1 cellular context compared by ENCODE assay signal in genomic region chr3:161220850-161221753, GRCh38.
TF ChIP-seq lines count a peak whose summit lies in the region.

Gene NMD3, plus strand, starts transcription at chr3:161221311. Its CDS starts 703 bp downstream, at chr3:161222014.

TF ChIP-seq in HepG2, 621 proteins besides CTCF, POLR2A, EP300 and RAD21 (continued from another document and continues in another):
- TF ChIP-seq, protein P1, sequence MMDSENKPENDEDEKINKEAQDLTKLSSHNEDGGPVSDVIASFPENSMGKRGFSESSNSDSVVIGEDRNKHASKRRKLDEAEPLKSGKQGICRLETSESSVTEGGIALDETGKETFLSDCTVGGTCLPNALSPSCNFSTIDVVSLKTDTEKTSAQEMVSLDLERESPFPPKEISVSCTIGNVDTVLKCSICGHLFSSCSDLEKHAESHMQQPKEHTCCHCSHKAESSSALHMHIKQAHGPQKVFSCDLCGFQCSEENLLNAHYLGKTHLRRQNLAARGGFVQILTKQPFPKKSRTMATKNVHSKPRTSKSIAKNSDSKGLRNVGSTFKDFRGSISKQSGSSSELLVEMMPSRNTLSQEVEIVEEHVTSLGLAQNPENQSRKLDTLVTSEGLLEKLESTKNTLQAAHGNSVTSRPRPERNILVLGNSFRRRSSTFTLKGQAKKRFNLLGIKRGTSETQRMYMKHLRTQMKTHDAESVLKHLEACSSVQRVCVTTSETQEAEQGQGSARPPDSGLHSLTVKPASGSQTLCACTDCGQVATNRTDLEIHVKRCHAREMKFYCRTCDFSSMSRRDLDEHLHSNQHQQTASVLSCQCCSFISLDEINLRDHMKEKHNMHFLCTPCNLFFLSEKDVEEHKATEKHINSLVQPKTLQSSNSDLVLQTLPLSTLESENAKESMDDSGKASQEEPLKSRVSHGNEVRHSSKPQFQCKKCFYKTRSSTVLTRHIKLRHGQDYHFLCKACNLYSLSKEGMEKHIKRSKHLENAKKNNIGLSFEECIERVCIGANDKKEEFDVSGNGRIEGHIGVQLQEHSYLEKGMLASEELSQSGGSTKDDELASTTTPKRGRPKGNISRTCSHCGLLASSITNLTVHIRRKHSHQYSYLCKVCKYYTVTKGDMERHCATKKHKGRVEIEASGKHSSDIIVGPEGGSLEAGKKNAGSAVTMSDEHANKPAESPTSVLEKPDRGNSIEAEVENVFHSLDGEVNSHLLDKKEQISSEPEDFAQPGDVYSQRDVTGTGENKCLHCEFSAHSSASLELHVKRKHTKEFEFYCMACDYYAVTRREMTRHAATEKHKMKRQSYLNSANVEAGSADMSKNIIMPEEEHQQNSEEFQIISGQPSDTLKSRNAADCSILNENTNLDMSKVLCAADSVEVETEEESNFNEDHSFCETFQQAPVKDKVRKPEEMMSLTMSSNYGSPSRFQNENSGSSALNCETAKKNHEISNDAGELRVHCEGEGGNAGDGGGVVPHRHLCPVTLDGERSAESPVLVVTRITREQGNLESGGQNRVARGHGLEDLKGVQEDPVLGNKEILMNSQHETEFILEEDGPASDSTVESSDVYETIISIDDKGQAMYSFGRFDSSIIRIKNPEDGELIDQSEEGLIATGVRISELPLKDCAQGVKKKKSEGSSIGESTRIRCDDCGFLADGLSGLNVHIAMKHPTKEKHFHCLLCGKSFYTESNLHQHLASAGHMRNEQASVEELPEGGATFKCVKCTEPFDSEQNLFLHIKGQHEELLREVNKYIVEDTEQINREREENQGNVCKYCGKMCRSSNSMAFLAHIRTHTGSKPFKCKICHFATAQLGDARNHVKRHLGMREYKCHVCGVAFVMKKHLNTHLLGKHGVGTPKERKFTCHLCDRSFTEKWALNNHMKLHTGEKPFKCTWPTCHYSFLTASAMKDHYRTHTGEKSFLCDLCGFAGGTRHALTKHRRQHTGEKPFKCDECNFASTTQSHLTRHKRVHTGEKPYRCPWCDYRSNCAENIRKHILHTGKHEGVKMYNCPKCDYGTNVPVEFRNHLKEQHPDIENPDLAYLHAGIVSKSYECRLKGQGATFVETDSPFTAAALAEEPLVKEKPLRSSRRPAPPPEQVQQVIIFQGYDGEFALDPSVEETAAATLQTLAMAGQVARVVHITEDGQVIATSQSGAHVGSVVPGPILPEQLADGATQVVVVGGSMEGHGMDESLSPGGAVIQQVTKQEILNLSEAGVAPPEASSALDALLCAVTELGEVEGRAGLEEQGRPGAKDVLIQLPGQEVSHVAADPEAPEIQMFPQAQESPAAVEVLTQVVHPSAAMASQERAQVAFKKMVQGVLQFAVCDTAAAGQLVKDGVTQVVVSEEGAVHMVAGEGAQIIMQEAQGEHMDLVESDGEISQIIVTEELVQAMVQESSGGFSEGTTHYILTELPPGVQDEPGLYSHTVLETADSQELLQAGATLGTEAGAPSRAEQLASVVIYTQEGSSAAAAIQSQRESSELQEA (CRISPR knock-in tag; IDR thresholded peaks at IDR 0.05; ENCODE audit: not compliant biosample characterization) = peak; percentile 63
- TF ChIP-seq TMF1 (CRISPR knock-in tag; IDR thresholded peaks at IDR 0.05; ENCODE audit: low read depth) = peak; percentile 51; the same call in 1 of the 2 replicates
- TF ChIP-seq SRF (IDR thresholded peaks at IDR 0.05; ENCODE audit: low read depth, low read length) = no peak
- TF ChIP-seq, protein P2, sequence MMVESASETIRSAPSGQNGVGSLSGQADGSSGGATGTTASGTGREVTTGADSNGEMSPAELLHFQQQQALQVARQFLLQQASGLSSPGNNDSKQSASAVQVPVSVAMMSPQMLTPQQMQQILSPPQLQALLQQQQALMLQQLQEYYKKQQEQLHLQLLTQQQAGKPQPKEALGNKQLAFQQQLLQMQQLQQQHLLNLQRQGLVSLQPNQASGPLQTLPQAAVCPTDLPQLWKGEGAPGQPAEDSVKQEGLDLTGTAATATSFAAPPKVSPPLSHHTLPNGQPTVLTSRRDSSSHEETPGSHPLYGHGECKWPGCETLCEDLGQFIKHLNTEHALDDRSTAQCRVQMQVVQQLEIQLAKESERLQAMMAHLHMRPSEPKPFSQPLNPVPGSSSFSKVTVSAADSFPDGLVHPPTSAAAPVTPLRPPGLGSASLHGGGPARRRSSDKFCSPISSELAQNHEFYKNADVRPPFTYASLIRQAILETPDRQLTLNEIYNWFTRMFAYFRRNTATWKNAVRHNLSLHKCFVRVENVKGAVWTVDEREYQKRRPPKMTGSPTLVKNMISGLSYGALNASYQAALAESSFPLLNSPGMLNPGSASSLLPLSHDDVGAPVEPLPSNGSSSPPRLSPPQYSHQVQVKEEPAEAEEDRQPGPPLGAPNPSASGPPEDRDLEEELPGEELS (CRISPR knock-in tag; IDR thresholded peaks at IDR 0.05) = no peak; the same call in 1 of the 2 replicates
- peak; percentile 36; the same call in 1 of the 2 replicates for TF ChIP-seq HDAC1 (CRISPR knock-in tag; IDR thresholded peaks at IDR 0.05)
- TF ChIP-seq, protein P3, sequence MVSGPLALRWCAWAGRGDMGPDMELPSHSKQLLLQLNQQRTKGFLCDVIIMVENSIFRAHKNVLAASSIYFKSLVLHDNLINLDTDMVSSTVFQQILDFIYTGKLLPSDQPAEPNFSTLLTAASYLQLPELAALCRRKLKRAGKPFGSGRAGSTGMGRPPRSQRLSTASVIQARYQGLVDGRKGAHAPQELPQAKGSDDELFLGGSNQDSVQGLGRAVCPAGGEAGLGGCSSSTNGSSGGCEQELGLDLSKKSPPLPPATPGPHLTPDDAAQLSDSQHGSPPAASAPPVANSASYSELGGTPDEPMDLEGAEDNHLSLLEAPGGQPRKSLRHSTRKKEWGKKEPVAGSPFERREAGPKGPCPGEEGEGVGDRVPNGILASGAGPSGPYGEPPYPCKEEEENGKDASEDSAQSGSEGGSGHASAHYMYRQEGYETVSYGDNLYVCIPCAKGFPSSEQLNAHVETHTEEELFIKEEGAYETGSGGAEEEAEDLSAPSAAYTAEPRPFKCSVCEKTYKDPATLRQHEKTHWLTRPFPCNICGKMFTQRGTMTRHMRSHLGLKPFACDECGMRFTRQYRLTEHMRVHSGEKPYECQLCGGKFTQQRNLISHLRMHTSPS (CRISPR knock-in tag; IDR thresholded peaks at IDR 0.05; ENCODE audit: low read depth) = no peak
- TF ChIP-seq ZNF782 (CRISPR knock-in tag; IDR thresholded peaks at IDR 0.05; ENCODE audit: borderline replicate concordance) = no peak
- no peak for TF ChIP-seq NONO (IDR thresholded peaks at IDR 0.05)
- TF ChIP-seq NONO (CRISPR knock-in tag; conservative IDR thresholded peaks at IDR 0.05) = peak; percentile 59; the same call in 1 of the 2 replicates
- TF ChIP-seq ZNF777 (CRISPR knock-in tag; IDR thresholded peaks at IDR 0.05) = peak; percentile 69
- 0 out of 2 replicates have a peak, but pooled peaks have one; percentile 30 for TF ChIP-seq GATA4 (IDR thresholded peaks at IDR 0.05; ENCODE audit: borderline replicate concordance, low read depth)
- 0 out of 2 replicates have a peak, but pooled peaks have one; percentile 10 for TF ChIP-seq RXRB (CRISPR knock-in tag; IDR thresholded peaks at IDR 0.05; ENCODE audit: borderline replicate concordance)
- peak; percentile 94 for TF ChIP-seq ZNF687 (CRISPR knock-in tag; IDR thresholded peaks at IDR 0.05)
- TF ChIP-seq HNRNPLL (IDR thresholded peaks at IDR 0.05; ENCODE audit: low read depth, low read length, poor library complexity, severe bottlenecking) = peak; percentile 50
- peak; percentile 72 for TF ChIP-seq KMT2A (CRISPR knock-in tag; IDR thresholded peaks at IDR 0.05)
- no peak for TF ChIP-seq JUNB (CRISPR knock-in tag; IDR thresholded peaks at IDR 0.05; ENCODE audit: borderline replicate concordance)
- TF ChIP-seq GMEB1 (CRISPR knock-in tag; IDR thresholded peaks at IDR 0.05; ENCODE audit: borderline replicate concordance) = peak; percentile 52
- no peak for TF ChIP-seq CSRNP2 (CRISPR knock-in tag; conservative IDR thresholded peaks at IDR 0.05; ENCODE audit: low read depth)
- no peak for TF ChIP-seq STAT5B (CRISPR knock-in tag; IDR thresholded peaks at IDR 0.05)
- peak; percentile 34; the same call in 1 of the 2 replicates for TF ChIP-seq CBX5 (CRISPR knock-in tag; IDR thresholded peaks at IDR 0.05; ENCODE audit: borderline replicate concordance)
- TF ChIP-seq, protein P4, sequence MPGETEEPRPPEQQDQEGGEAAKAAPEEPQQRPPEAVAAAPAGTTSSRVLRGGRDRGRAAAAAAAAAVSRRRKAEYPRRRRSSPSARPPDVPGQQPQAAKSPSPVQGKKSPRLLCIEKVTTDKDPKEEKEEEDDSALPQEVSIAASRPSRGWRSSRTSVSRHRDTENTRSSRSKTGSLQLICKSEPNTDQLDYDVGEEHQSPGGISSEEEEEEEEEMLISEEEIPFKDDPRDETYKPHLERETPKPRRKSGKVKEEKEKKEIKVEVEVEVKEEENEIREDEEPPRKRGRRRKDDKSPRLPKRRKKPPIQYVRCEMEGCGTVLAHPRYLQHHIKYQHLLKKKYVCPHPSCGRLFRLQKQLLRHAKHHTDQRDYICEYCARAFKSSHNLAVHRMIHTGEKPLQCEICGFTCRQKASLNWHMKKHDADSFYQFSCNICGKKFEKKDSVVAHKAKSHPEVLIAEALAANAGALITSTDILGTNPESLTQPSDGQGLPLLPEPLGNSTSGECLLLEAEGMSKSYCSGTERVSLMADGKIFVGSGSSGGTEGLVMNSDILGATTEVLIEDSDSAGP (CRISPR knock-in tag; IDR thresholded peaks at IDR 0.05; ENCODE audit: borderline replicate concordance) = peak; percentile 82; the same call in 1 of the 2 replicates
- TF ChIP-seq NRL (CRISPR knock-in tag; IDR thresholded peaks at IDR 0.05; ENCODE audit: borderline replicate concordance) = 0 out of 2 replicates have a peak, but pooled peaks have one; percentile 46
- peak; percentile 47; the same call in 1 of the 2 replicates for TF ChIP-seq GFI1 (CRISPR knock-in tag; IDR thresholded peaks at IDR 0.05; ENCODE audit: borderline replicate concordance)
- peak; percentile 55 for TF ChIP-seq PAXIP1 (CRISPR knock-in tag; conservative IDR thresholded peaks at IDR 0.05)
